Comparison of ENCODE assay signal across 18 cellular contexts in the genomic region with DNA sequence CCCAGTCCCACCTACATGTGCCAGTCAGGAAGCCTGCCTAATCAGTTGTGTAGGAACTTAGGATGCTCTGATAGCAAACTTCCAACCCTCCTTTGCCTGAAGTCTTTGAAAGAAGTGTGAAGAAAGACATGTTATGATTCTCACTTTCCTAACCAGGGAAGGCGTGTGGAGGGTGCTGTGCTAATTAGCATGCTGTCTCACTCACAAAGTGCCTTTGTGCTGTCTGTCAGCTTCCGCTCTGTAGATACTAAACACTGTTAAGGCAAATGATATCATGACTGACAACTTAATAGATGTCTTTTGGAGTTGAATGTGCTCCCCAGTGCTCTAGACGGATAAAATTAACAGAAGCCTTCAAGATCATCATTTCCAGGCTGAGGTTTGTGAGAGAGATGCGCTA.
"Had no signal": no experiment of that assay in that cellular context is flagged by ENCODE, and none has a peak within 500 bp of the region (broad histone marks: within the 10 kb centered on the region; RNA-seq: fewer than 3 reads in every experiment).

No MANE protein-coding gene starts in this region.

- H3K27ac Mint-ChIP-seq: activated naive CD4-positive, alpha-beta T cell treated with anti-CD3 and anti-CD28 coated beads, Interleukin-2, amount 50 U/mL, for 24 hours; effector memory CD8-positive, alpha-beta T cell; nephron; progenitor cell of endocrine pancreas had no signal

- H3K9me3 Mint-ChIP-seq: activated naive CD4-positive, alpha-beta T cell treated with anti-CD3 and anti-CD28 coated beads, Interleukin-2, amount 50 U/mL, for 24 hours; effector memory CD8-positive, alpha-beta T cell; nephron had no signal

- ATAC-seq: effector memory CD8-positive, alpha-beta T cell; esophagus mucosa; left ventricle myocardium superior; upper lobe of right lung had no signal

- H3K4me3 ChIP-seq: spleen, upper lobe of right lung had no signal

- H3K27me3 ChIP-seq: spleen, upper lobe of right lung had no signal

- H3K36me3 ChIP-seq: spleen, upper lobe of right lung, WERI-Rb-1 had no signal

- H3K4me3 Mint-ChIP-seq: activated naive CD4-positive, alpha-beta T cell treated with anti-CD3 and anti-CD28 coated beads, Interleukin-2, amount 50 U/mL, for 24 hours; effector memory CD8-positive, alpha-beta T cell; nephron had no signal

- H3K36me3 Mint-ChIP-seq: activated naive CD4-positive, alpha-beta T cell treated with anti-CD3 and anti-CD28 coated beads, Interleukin-2, amount 50 U/mL, for 24 hours had no signal

- H3K27ac ChIP-seq: spleen, upper lobe of right lung, WERI-Rb-1 had no signal

- DNase-seq: activated CD4-positive, alpha-beta T cell treated with anti-CD3 and anti-CD28 coated beads, Interleukin-2, amount 50 U/mL, for 1 hour; activated CD4-positive, CD25-positive, alpha-beta regulatory T cell treated with anti-CD3 and anti-CD28 coated beads, Interleukin-2, amount 50 U/mL, for 72 hours; activated gamma-delta T cell treated with Interleukin-2 at 50 U/mL for 16 hours; activated T-cell treated with anti-CD3 and anti-CD28 coated beads, Interleukin-2, amount 50 U/mL, for 1 hour; central memory CD4-positive, alpha-beta T cell; effector memory CD8-positive, alpha-beta T cell; left ventricle myocardium superior; mammary epithelial cell; spleen; stimulated activated CD4-positive, alpha-beta T cell treated with anti-CD3 and anti-CD28 coated beads, Interleukin-4, amount 100 ng/mL, for 24 hours; stimulated activated naive CD4-positive, alpha-beta T cell treated with Interleukin-2 at 50 U/mL for 16 hours; T-helper 1 cell; upper lobe of right lung; WERI-Rb-1 had no signal

- H3K27me3 Mint-ChIP-seq: activated naive CD4-positive, alpha-beta T cell treated with anti-CD3 and anti-CD28 coated beads, Interleukin-2, amount 50 U/mL, for 24 hours; effector memory CD8-positive, alpha-beta T cell had no signal

- H3K9me3 ChIP-seq: spleen, upper lobe of right lung had no signal

- H3K4me1 ChIP-seq: spleen, upper lobe of right lung had no signal

- H3K4me1 Mint-ChIP-seq: activated naive CD4-positive, alpha-beta T cell treated with anti-CD3 and anti-CD28 coated beads, Interleukin-2, amount 50 U/mL, for 24 hours; nephron had no signal
